ENCODE assay signal across 14 cellular contexts in the genomic region with DNA sequence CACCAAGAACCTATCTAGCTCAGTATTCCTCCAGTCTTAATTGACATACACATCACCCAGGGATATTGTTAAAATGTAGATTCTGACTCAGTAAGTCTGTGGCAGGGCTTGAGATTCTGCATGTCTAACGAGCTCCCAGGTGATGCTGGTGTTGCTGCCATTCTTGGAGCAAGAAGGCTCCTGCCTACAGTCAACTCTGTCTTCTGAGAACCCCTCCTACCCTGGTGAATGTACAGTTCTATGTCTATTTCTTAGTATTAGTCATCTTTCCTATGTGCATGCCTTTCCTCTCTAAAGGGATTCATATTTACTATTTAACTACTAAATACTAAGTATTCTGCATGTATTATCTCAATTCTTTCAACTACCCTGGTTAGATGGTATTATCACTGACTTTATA.
DNase-seq lines count a peak whose midpoint lies in the region; ATAC-seq lines count a peak whose summit lies in the region.
"Had no signal": no experiment of that assay in that cellular context is flagged by ENCODE, and none has a peak within 500 bp of the region (broad histone marks: within the 10 kb centered on the region; RNA-seq: fewer than 3 reads in every experiment).

No MANE protein-coding gene starts in this region.

- no peaks in the 10 kb centered on the region for H3K36me3 Mint-ChIP-seq in stimulated activated memory B cell treated with anti-CD40 and anti-IgM and Interleukin-4, amounts not matched to agents 10 μg/mL and 1 μg/mL and 100 μg/mL, for 72 hours
- H3K36me3 Mint-ChIP-seq: activated naive CD8-positive, alpha-beta T cell treated with anti-CD3 and anti-CD28 coated beads, Interleukin-2, amount 10 ng/mL, durations not matched to agents 7 days and 5 days; mesothelial cell of epicardium had no signal

- DNase-seq in pons (ENCODE audit: low spot score) (no peak), MV-4-11 (lab: John Stamatoyannopoulos, UW) (no peak)
- no peak for DNase-seq in activated naive CD4-positive, alpha-beta T cell treated with Interleukin-2 at 50 U/mL for 16 hours
- DNase-seq: activated naive CD8-positive, alpha-beta T cell treated with anti-CD3 and anti-CD28 coated beads, Interleukin-2, amount 10 ng/mL, durations not matched to agents 7 days and 5 days; activated T-cell treated with anti-CD3 and anti-CD28 coated beads, Interleukin-2, amount 50 U/mL, for 1 hour; BE2C; gastrocnemius medialis; NCI-H1694 treated with DMSO at 0.1 percent for 48 hours; NCI-H446 had no signal

- no peak overlapping the region for H3K4me3 Mint-ChIP-seq in stimulated activated memory B cell treated with anti-CD40 and anti-IgM and Interleukin-4, amounts not matched to agents 10 μg/mL and 1 μg/mL and 100 μg/mL, for 72 hours
- H3K4me3 Mint-ChIP-seq: activated naive CD8-positive, alpha-beta T cell treated with anti-CD3 and anti-CD28 coated beads, Interleukin-2, amount 10 ng/mL, durations not matched to agents 7 days and 5 days; mesothelial cell of epicardium had no signal

- no peaks in the 10 kb centered on the region for H3K9me3 Mint-ChIP-seq in stimulated activated memory B cell treated with anti-CD40 and anti-IgM and Interleukin-4, amounts not matched to agents 10 μg/mL and 1 μg/mL and 100 μg/mL, for 72 hours
- H3K9me3 Mint-ChIP-seq: activated naive CD8-positive, alpha-beta T cell treated with anti-CD3 and anti-CD28 coated beads, Interleukin-2, amount 10 ng/mL, durations not matched to agents 7 days and 5 days had no signal

- H3K27me3 Mint-ChIP-seq in stimulated activated memory B cell treated with anti-CD40 and anti-IgM and Interleukin-4, amounts not matched to agents 10 μg/mL and 1 μg/mL and 100 μg/mL, for 72 hours, result peaks cover 8% of the 10 kb centered on the region

- no peaks in the 10 kb centered on the region for H3K4me1 Mint-ChIP-seq in stimulated activated memory B cell treated with anti-CD40 and anti-IgM and Interleukin-4, amounts not matched to agents 10 μg/mL and 1 μg/mL and 100 μg/mL, for 72 hours
- H3K4me1 Mint-ChIP-seq: activated naive CD8-positive, alpha-beta T cell treated with anti-CD3 and anti-CD28 coated beads, Interleukin-2, amount 10 ng/mL, durations not matched to agents 7 days and 5 days; mesothelial cell of epicardium had no signal

- H3K27ac Mint-ChIP-seq in stimulated activated memory B cell treated with anti-CD40 and anti-IgM and Interleukin-4, amounts not matched to agents 10 μg/mL and 1 μg/mL and 100 μg/mL, for 72 hours, result no peak overlapping the region
- H3K27ac Mint-ChIP-seq: activated naive CD8-positive, alpha-beta T cell treated with anti-CD3 and anti-CD28 coated beads, Interleukin-2, amount 10 ng/mL, durations not matched to agents 7 days and 5 days; mesothelial cell of epicardium had no signal

- ATAC-seq in GM18907 (IDR thresholded peaks at IDR 0.05; ENCODE audit: unreplicated experiment) (peak; percentile 81), HG02588 (IDR thresholded peaks at IDR 0.05; ENCODE audit: unreplicated experiment) (peak; percentile 90), HG03060 (IDR thresholded peaks at IDR 0.05; ENCODE audit: low read depth, unreplicated experiment) (peak; percentile 55)
- ATAC-seq in stimulated activated memory B cell treated with anti-CD40 and anti-IgM and Interleukin-4, amounts not matched to agents 10 μg/mL and 1 μg/mL and 100 μg/mL, for 72 hours, result peak; percentile 24
- ATAC-seq: gastrocnemius medialis had no signal

Comparison
In these comparisons a context has a peak if more than half of its experiments do, and no peak if none do; other contexts are left out.
1. ATAC-seq: peak in every context shown above with its lines; median percentile 90 in HG02588; 81 in GM18907; 55 in HG03060; 24 in stimulated activated memory B cell treated with anti-CD40 and anti-IgM and Interleukin-4, amounts not matched to agents 10 μg/mL and 1 μg/mL and 100 μg/mL, for 72 hours.